In genomic region chr6:147651249-147652063, GRCh38 we compare ENCODE assay signal across 8 cellular contexts.
DNase-seq lines count a peak whose midpoint lies in the region; ATAC-seq, FAIRE-seq and TF ChIP-seq lines count a peak whose summit lies in the region.
"Had no signal": no experiment of that assay in that cellular context is flagged by ENCODE, and none has a peak within 500 bp of the region (broad histone marks: within the 10 kb centered on the region; RNA-seq: fewer than 3 reads in every experiment).

No MANE protein-coding gene starts in this region.

- no peaks in the 10 kb centered on the region for H3K9me3 ChIP-seq in small intestine (ENCODE audit: control insufficient read depth, low read depth)

- FAIRE-seq in small intestine (lab: Jason Lieb, UNC), result no peak

- no peaks in the 10 kb centered on the region for H3K36me3 ChIP-seq in small intestine (ENCODE audit: control insufficient read depth in 2 of 2, insufficient read depth in 2 of 2, low read length in 2 of 2)

- no peak for TF ChIP-seq EP300 in Ishikawa (IDR thresholded peaks at IDR 0.05; ENCODE audit: borderline replicate concordance)

- H3K4me1 ChIP-seq in small intestine (ENCODE audit: control insufficient read depth in 2 of 2, insufficient read depth in 1 of 2, low read depth in 1 of 2, low read length in 1 of 2), result no peaks in the 10 kb centered on the region

- no peaks in the 10 kb centered on the region for H3K27me3 ChIP-seq in small intestine (ENCODE audit: control insufficient read depth in 2 of 2, insufficient read depth in 2 of 2, low read length in 2 of 2)

- DNase-seq in amniotic epithelial cell (ENCODE audit: low read depth) (peak; percentile 5), left ventricle myocardium superior (peak; percentile 52), small intestine (peak; percentile 20), NCI-H2081 (lab: John Stamatoyannopoulos, UW) (no peak), SKM-1 treated with dmso at 0.1 percent for 144 hours (lab: John Stamatoyannopoulos, UW; ENCODE audit: unreplicated experiment) (no peak)
- DNase-seq: activated CD8-positive, alpha-beta memory T cell treated with anti-CD3 and anti-CD28 coated beads, Interleukin-2, amount 50 U/mL, for 4 hours had no signal

- H3K4me3 ChIP-seq in small intestine (ENCODE audit: low read depth in 1 of 2, low read length in 2 of 2), result no peak overlapping the region

- TF ChIP-seq RAD21 in Ishikawa (IDR thresholded peaks at IDR 0.05; ENCODE audit: low read depth), result peak; percentile 26; the same call in 1 of the 2 replicates

- 43 to 54% (median 53%) methylated on average over 6 of the region's 6 CpGs for WGBS in small intestine, 3 donors

- intact Hi-C loops in left ventricle myocardium superior (cut with micrococcal nuclease), result loop anchor here (2.0 kb wide), 1 partner anchor 145 kb away; no protein-coding TSS in a partner anchor

- ATAC-seq in left ventricle myocardium superior, result peak; percentile 93
- no peak for ATAC-seq in GM18520 (IDR thresholded peaks at IDR 0.05; ENCODE audit: unreplicated experiment)

- H3K27ac ChIP-seq in small intestine (ENCODE audit: low read depth in 1 of 2, low read length in 1 of 2), result peak overlapping the region in 1 of 2 donors; percentile 17

TF ChIP-seq in Ishikawa, 13 proteins besides CTCF, POLR2A, EP300 and RAD21:
- TF ChIP-seq TEAD4 (IDR thresholded peaks at IDR 0.05) (no peak), NFIC (IDR thresholded peaks at IDR 0.05) (no peak), EGR1 (IDR thresholded peaks at IDR 0.05) (no peak), REST (IDR thresholded peaks at IDR 0.05; ENCODE audit: low read depth) (no peak), USF1 (IDR thresholded peaks at IDR 0.05) (no peak), TAF1 (IDR thresholded peaks at IDR 0.05; ENCODE audit: low read depth) (no peak), MAX (IDR thresholded peaks at IDR 0.05) (no peak), ZBTB7A (IDR thresholded peaks at IDR 0.05; ENCODE audit: low read depth) (no peak), FOXM1 (IDR thresholded peaks at IDR 0.05; ENCODE audit: borderline replicate concordance, low read depth) (no peak), YY1 (IDR thresholded peaks at IDR 0.05; ENCODE audit: low read depth) (no peak), TCF12 (IDR thresholded peaks at IDR 0.05; ENCODE audit: low read depth) (no peak), CREB1 (IDR thresholded peaks at IDR 0.05; ENCODE audit: low read depth) (no peak)
TF ChIP-seq in Ishikawa: peak in this region for 0.

Comparison
In these comparisons a context has a peak if more than half of its experiments do, and no peak if none do; other contexts are left out.
1. DNase-seq: peak in amniotic epithelial cell (single experiment), left ventricle myocardium superior (single experiment) and small intestine (single experiment); none in NCI-H2081 (0 of 2) and SKM-1 treated with dmso at 0.1 percent for 144 hours (single experiment).